16 cellular contexts compared by ENCODE assay signal in the genomic region with DNA sequence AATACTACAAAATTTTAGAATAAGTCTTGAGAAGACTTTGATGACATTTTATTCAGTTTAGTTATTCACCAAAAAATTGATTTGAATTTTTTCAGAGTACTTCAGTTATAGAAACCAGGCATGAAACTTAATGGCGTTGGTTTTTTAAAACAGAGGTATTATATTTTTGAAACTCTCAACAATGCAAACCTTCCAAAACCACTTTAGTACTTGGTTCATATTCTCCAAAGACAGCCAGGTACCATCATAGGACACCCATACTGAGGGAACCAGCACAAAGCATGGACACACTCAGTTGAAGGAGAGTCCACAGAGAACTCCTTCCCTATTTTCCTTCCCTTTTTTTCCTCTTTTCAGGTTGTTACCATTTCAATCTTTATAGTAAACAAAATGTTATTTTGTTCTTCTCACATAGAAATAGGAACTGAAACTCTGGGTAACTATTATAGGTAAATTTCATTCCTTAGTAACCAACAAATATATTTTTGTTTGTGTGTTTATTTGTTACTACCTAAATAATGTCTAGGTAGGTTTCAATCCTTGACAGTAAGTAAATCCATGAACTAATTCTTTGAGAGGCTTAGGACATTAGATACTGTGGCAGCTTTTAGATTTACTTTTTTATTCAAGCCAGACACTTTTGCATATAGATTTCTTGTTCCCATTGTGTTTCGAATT.
"Had no signal": no experiment of that assay in that cellular context is flagged by ENCODE, and none has a peak within 500 bp of the region (broad histone marks: within the 10 kb centered on the region; RNA-seq: fewer than 3 reads in every experiment).

No MANE protein-coding gene starts in this region.

- DNase-seq: activated CD4-positive, alpha-beta T cell treated with anti-CD3 and anti-CD28 coated beads, Interleukin-2, amount 50 U/mL, for 4 hours; activated naive CD4-positive, alpha-beta T cell treated with anti-CD3 and anti-CD28 coated beads for 36 hours; activated naive CD8-positive, alpha-beta T cell treated with anti-CD3 and anti-CD28 coated beads, Interleukin-2, amount 50 U/mL, for 24 hours; activated T-cell treated with anti-CD3 and anti-CD28 coated beads, Interleukin-2, amount 50 U/mL, for 1 hour; cerebellar nuclear complex; effector memory CD4-positive, alpha-beta T cell; foreskin keratinocyte; mesendoderm; stimulated activated CD4-positive, alpha-beta T cell treated with anti-CD3 and anti-CD28 coated beads, Interleukin-2, amount 100 ng/mL, for 48 hours; stimulated activated naive CD4-positive, alpha-beta T cell; substantia nigra; T-helper 9 cell had no signal

- H3K36me3 ChIP-seq: ascending aorta, breast epithelium, right atrium auricular region, tibial nerve had no signal

- H3K27ac ChIP-seq: ascending aorta, breast epithelium, foreskin keratinocyte, right atrium auricular region, tibial nerve had no signal

- ATAC-seq: activated naive CD8-positive, alpha-beta T cell treated with anti-CD3 and anti-CD28 coated beads, Interleukin-2, amount 50 U/mL, for 24 hours; foreskin keratinocyte had no signal

- H3K9me3 ChIP-seq: ascending aorta, breast epithelium, right atrium auricular region, tibial nerve had no signal

- H3K27me3 ChIP-seq: ascending aorta, breast epithelium, foreskin keratinocyte, right atrium auricular region, tibial nerve had no signal

- H3K4me3 ChIP-seq: ascending aorta, breast epithelium, right atrium auricular region, tibial nerve had no signal

- H3K4me1 ChIP-seq: ascending aorta, breast epithelium, foreskin keratinocyte, right atrium auricular region, tibial nerve had no signal
